ENCODE assay signal across 8 cellular contexts in the genomic region with DNA sequence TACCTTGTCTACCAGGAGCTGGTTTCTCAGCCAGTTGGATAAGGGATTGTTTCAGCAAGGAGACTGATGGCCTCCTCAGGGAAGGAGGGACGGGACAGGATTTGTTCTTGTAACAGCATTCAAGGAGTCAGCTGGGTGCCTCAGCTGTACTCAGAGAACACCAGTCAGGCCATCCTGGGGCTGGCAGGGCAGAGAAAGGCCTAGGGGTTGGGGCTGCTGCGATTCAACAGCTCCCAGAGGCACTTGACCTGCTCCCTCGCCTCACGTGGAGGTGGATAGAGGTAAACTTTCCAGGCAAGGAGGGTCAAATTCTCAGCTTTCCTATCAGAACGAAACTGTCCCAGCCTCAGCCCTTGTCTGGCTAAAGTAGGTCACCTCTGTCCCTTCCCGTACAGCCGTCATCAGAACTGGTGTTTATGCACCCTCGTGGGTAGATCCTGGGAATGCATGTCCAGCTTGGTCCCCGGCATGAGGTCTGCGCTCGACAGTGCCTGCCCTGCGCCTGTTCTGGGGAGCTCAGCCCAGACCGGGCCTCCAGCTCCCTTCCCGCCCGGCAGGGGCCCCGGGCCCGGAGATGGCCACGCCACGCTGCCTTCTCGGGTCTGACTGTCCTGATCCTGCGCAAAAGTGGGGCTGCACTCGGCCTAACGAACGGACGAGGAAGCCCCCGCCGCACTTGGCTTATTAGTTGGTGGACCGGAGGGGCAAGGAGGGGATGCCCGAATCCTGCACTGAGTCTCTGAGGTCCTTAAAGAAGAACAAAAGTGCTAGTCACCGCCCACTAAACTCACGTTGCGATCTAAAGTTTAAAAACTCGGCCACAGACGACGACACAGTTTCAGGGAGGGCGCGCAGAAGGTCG. TPM values are rescaled to one million over a fixed set of nuclear protein-coding genes. Genes with fewer than 3 reads are reported as not detected.
DNase-seq lines count a peak whose midpoint lies in the region; ATAC-seq and TF ChIP-seq lines count a peak whose summit lies in the region.

No MANE protein-coding gene starts in this region.

- peaks cover 12 to 19% of the 10 kb centered on the region in 2 donors for H3K36me3 Mint-ChIP-seq in stimulated activated naive B cell treated with anti-CD40 and anti-IgM and Interleukin-4, amounts not matched to agents 10 μg/mL and 1 μg/mL and 100 μg/mL, for 72 hours

- in situ Hi-C loops in GM13977 (cut with MboI; ENCODE audit: low pct_unique_long_range_greater_than_20kb, low sequenced_read_pairs, unreplicated experiment) = no loop called here

- no peaks in the 10 kb centered on the region for H3K36me3 ChIP-seq in Peyer's patch

- no peaks in the 10 kb centered on the region for H3K9me3 Mint-ChIP-seq in stimulated activated naive B cell treated with anti-CD40 and anti-IgM and Interleukin-4, amounts not matched to agents 10 μg/mL and 1 μg/mL and 100 μg/mL, for 72 hours

- peak; percentile 49 for ATAC-seq in left lobe of liver
- peak; percentile 57 to 58 for ATAC-seq in stimulated activated naive B cell treated with anti-CD40 and anti-IgM and Interleukin-4, amounts not matched to agents 10 μg/mL and 1 μg/mL and 100 μg/mL, for 72 hours (replicated peaks)

- H3K4me3 Mint-ChIP-seq in stimulated activated naive B cell treated with anti-CD40 and anti-IgM and Interleukin-4, amounts not matched to agents 10 μg/mL and 1 μg/mL and 100 μg/mL, for 72 hours = peak overlapping the region; percentile 99 to 100

- H3K4me3 ChIP-seq in HFF-Myc (replicated peaks; ENCODE audit: low read depth, low read length) (peak overlapping the region; percentile 85), Peyer's patch (peak overlapping the region; percentile 64 to 95 (median 74)), choroid plexus epithelial cell (ENCODE audit: low read depth, low read length) (peak overlapping the region; percentile 98)

- H3K27ac Mint-ChIP-seq in stimulated activated naive B cell treated with anti-CD40 and anti-IgM and Interleukin-4, amounts not matched to agents 10 μg/mL and 1 μg/mL and 100 μg/mL, for 72 hours = peak overlapping the region; percentile 99

- H3K27ac ChIP-seq in Peyer's patch = peak overlapping the region; percentile 69 to 90 (median 88)

- no peaks in the 10 kb centered on the region for H3K27me3 Mint-ChIP-seq in stimulated activated naive B cell treated with anti-CD40 and anti-IgM and Interleukin-4, amounts not matched to agents 10 μg/mL and 1 μg/mL and 100 μg/mL, for 72 hours

- H3K4me1 ChIP-seq in Peyer's patch = peaks cover 0 to 22% (median 4%) of the 10 kb centered on the region in 4 donors

- H3K27me3 ChIP-seq in Peyer's patch = no peaks in the 10 kb centered on the region

- no peak for TF ChIP-seq CTCF in GM13977 (IDR thresholded peaks at IDR 0.05; ENCODE audit: extremely low read depth, insufficient read depth, missing control alignments)
- TF ChIP-seq CTCF in HFF-Myc (IDR thresholded peaks at IDR 0.05; ENCODE audit: low read depth, low read length, missing control alignments) = no peak
- TF ChIP-seq CTCF in Peyer's patch (IDR thresholded peaks at IDR 0.05) = peak in 3 of 6 experiments; percentile 10 to 18 (median 16)
- peak; percentile 4 for TF ChIP-seq CTCF in choroid plexus epithelial cell (conservative IDR thresholded peaks at IDR 0.05; ENCODE audit: low read depth, low read length)

- no peaks in the 10 kb centered on the region for H3K9me3 ChIP-seq in Peyer's patch

- DNase-seq in GM13977 (ENCODE audit: low spot score) = peak; percentile 72
- DNase-seq in HFF-Myc (ENCODE audit: extremely low read depth, low read depth) = no peak
- peak in 2 of 3 donors; percentile 66 for DNase-seq in Peyer's patch
- DNase-seq in choroid plexus epithelial cell (ENCODE audit: low read depth) = peak; percentile 27
- peak; percentile 58 for DNase-seq in left lobe of liver (ENCODE audit: low spot score)
- peak; percentile 24 for DNase-seq in stimulated activated naive B cell treated with anti-CD40 and anti-IgM and Interleukin-4, amounts not matched to agents 10 μg/mL and 1 μg/mL and 100 μg/mL, for 72 hours
- DNase-seq in central memory CD4-positive, alpha-beta T cell = no peak
- no peak for DNase-seq in DMS153 treated with DMSO at 0.1 percent for 48 hours (lab: John Stamatoyannopoulos, UW; ENCODE audit: unreplicated experiment)

- H3K4me1 Mint-ChIP-seq in stimulated activated naive B cell treated with anti-CD40 and anti-IgM and Interleukin-4, amounts not matched to agents 10 μg/mL and 1 μg/mL and 100 μg/mL, for 72 hours = peaks cover 23 to 37% of the 10 kb centered on the region in 2 donors

- no peak for TF ChIP-seq POLR2A in Peyer's patch (IDR thresholded peaks at IDR 0.05)

RNA-seq across cellular contexts. Expression of a gene that starts 0.8 kb away (rescaled TPM):
- 10 to 100 TPM in 2 of 4 donors, 1 to 10 TPM in 2; 8.1 to 20.6 (median 10.2) TPM for total RNA-seq in Peyer's patch
- total RNA-seq in left lobe of liver = 5.1 TPM

RNA-seq across cellular contexts. Expression of a gene that starts 33.2 kb away (rescaled TPM):
- 100 to 1,000 TPM in 3 of 4 donors, 10 to 100 TPM in 1; 66.0 to 221 (median 144) TPM for total RNA-seq in Peyer's patch
- total RNA-seq in left lobe of liver = 30.4 TPM

Comparison
In these comparisons a context has a peak if more than half of its experiments do, and no peak if none do; other contexts are left out.
1. DNase-seq: peak in GM13977 (single experiment), Peyer's patch (2 of 3), choroid plexus epithelial cell (single experiment), left lobe of liver (single experiment) and stimulated activated naive B cell treated with anti-CD40 and anti-IgM and Interleukin-4, amounts not matched to agents 10 μg/mL and 1 μg/mL and 100 μg/mL, for 72 hours (single experiment); none in HFF-Myc (single experiment), central memory CD4-positive, alpha-beta T cell (single experiment) and DMS153 treated with DMSO at 0.1 percent for 48 hours (single experiment).
2. Peak in every context shown above with its lines, with median percentiles within 50 percentile points of each other: H3K4me3 ChIP-seq.